1 cellular context compared by ENCODE assay signal in the genomic region with DNA sequence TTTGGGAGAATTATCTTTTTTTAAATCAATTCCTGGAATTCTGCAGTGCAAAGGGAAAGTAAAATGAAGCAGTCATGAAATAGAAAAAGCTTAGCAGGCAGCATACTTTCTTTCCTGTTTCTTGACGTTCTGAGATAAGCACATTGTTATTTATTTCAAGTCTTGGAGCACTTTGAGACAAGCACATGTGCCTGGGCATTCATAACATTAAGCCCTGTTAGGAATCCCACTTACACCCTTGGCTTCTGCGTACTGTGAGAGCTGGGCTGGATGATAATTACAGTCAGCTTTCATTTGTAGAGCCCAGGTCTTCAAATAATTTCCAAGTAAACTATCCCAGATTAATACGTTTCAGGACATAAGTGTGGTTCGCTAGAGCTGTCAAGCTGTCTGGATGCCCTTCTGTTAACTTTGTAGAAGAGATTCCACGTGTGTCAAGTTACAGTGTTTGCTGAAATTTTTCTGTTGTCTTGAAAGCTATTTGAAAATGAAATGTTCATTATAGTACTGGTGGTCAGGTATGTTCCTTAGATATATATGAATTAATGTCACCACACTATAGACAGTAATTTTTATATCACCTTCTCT.
TF ChIP-seq lines count a peak whose summit lies in the region.

No MANE protein-coding gene starts in this region.

TF ChIP-seq in HepG2, 621 proteins besides CTCF, POLR2A, EP300 and RAD21:
- TF ChIP-seq ZBTB26 (CRISPR knock-in tag; IDR thresholded peaks at IDR 0.05; ENCODE audit: borderline replicate concordance) (no peak), TBX2 (CRISPR knock-in tag; IDR thresholded peaks at IDR 0.05; ENCODE audit: borderline replicate concordance) (no peak), ZNF607 (CRISPR knock-in tag; IDR thresholded peaks at IDR 0.05; ENCODE audit: borderline replicate concordance) (no peak), ZFP82 (CRISPR knock-in tag; IDR thresholded peaks at IDR 0.05; ENCODE audit: borderline replicate concordance) (no peak), ZNF451 (CRISPR knock-in tag; IDR thresholded peaks at IDR 0.05) (no peak), CENPT (CRISPR knock-in tag; IDR thresholded peaks at IDR 0.05; ENCODE audit: low read depth) (no peak), FUBP1 (CRISPR knock-in tag; IDR thresholded peaks at IDR 0.05; ENCODE audit: borderline replicate concordance) (no peak), RFXAP (CRISPR knock-in tag; IDR thresholded peaks at IDR 0.05; ENCODE audit: borderline replicate concordance) (no peak), RFX5 (IDR thresholded peaks at IDR 0.05; ENCODE audit: low read depth, low read length) (no peak), AGO2 (optimal IDR thresholded peaks at IDR 0.05; ENCODE audit: low read depth, low read length) (no peak), ZNF24 (IDR thresholded peaks at IDR 0.05) (no peak), REPIN1 (CRISPR knock-in tag; IDR thresholded peaks at IDR 0.05; ENCODE audit: borderline replicate concordance, low read depth) (no peak), MYNN (CRISPR knock-in tag; IDR thresholded peaks at IDR 0.05; ENCODE audit: low read depth) (no peak), U2AF2 (IDR thresholded peaks at IDR 0.05; ENCODE audit: low read depth, low read length) (no peak), NR2F1 (CRISPR knock-in tag; IDR thresholded peaks at IDR 0.05) (no peak)
- TF ChIP-seq, protein P1, sequence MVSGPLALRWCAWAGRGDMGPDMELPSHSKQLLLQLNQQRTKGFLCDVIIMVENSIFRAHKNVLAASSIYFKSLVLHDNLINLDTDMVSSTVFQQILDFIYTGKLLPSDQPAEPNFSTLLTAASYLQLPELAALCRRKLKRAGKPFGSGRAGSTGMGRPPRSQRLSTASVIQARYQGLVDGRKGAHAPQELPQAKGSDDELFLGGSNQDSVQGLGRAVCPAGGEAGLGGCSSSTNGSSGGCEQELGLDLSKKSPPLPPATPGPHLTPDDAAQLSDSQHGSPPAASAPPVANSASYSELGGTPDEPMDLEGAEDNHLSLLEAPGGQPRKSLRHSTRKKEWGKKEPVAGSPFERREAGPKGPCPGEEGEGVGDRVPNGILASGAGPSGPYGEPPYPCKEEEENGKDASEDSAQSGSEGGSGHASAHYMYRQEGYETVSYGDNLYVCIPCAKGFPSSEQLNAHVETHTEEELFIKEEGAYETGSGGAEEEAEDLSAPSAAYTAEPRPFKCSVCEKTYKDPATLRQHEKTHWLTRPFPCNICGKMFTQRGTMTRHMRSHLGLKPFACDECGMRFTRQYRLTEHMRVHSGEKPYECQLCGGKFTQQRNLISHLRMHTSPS (CRISPR knock-in tag; IDR thresholded peaks at IDR 0.05; ENCODE audit: low read depth): no peak
- TF ChIP-seq, protein P2, sequence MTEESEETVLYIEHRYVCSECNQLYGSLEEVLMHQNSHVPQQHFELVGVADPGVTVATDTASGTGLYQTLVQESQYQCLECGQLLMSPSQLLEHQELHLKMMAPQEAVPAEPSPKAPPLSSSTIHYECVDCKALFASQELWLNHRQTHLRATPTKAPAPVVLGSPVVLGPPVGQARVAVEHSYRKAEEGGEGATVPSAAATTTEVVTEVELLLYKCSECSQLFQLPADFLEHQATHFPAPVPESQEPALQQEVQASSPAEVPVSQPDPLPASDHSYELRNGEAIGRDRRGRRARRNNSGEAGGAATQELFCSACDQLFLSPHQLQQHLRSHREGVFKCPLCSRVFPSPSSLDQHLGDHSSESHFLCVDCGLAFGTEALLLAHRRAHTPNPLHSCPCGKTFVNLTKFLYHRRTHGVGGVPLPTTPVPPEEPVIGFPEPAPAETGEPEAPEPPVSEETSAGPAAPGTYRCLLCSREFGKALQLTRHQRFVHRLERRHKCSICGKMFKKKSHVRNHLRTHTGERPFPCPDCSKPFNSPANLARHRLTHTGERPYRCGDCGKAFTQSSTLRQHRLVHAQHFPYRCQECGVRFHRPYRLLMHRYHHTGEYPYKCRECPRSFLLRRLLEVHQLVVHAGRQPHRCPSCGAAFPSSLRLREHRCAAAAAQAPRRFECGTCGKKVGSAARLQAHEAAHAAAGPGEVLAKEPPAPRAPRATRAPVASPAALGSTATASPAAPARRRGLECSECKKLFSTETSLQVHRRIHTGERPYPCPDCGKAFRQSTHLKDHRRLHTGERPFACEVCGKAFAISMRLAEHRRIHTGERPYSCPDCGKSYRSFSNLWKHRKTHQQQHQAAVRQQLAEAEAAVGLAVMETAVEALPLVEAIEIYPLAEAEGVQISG (CRISPR knock-in tag; IDR thresholded peaks at IDR 0.05): no peak
- TF ChIP-seq, protein P3, sequence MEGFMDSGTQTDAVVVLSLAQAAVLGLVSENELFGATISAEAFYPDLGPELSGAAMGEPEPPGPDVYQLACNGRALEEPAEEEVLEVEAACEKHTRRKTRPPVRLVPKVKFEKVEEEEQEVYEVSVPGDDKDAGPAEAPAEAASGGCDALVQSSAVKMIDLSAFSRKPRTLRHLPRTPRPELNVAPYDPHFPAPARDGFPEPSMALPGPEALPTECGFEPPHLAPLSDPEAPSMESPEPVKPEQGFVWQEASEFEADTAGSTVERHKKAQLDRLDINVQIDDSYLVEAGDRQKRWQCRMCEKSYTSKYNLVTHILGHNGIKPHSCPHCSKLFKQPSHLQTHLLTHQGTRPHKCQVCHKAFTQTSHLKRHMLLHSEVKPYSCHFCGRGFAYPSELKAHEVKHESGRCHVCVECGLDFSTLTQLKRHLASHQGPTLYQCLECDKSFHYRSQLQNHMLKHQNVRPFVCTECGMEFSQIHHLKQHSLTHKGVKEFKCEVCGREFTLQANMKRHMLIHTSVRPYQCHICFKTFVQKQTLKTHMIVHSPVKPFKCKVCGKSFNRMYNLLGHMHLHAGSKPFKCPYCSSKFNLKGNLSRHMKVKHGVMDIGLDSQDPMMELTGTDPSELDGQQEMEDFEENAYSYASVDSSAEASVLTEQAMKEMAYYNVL (CRISPR knock-in tag; IDR thresholded peaks at IDR 0.05; ENCODE audit: borderline replicate concordance): no peak
- TF ChIP-seq, protein P4, sequence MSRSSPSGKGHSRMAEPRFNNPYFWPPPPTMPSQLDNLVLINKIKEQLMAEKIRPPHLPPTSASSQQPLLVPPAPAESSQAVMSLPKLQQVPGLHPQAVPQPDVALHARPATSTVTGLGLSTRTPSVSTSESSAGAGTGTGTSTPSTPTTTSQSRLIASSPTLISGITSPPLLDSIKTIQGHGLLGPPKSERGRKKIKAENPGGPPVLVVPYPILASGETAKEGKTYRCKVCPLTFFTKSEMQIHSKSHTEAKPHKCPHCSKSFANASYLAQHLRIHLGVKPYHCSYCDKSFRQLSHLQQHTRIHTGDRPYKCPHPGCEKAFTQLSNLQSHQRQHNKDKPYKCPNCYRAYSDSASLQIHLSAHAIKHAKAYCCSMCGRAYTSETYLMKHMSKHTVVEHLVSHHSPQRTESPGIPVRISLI (CRISPR knock-in tag; IDR thresholded peaks at IDR 0.05; ENCODE audit: borderline replicate concordance): no peak
TF ChIP-seq in HepG2: peak in this region for 0.
